ENCODE assay signal across 19 cellular contexts in the genomic region with DNA sequence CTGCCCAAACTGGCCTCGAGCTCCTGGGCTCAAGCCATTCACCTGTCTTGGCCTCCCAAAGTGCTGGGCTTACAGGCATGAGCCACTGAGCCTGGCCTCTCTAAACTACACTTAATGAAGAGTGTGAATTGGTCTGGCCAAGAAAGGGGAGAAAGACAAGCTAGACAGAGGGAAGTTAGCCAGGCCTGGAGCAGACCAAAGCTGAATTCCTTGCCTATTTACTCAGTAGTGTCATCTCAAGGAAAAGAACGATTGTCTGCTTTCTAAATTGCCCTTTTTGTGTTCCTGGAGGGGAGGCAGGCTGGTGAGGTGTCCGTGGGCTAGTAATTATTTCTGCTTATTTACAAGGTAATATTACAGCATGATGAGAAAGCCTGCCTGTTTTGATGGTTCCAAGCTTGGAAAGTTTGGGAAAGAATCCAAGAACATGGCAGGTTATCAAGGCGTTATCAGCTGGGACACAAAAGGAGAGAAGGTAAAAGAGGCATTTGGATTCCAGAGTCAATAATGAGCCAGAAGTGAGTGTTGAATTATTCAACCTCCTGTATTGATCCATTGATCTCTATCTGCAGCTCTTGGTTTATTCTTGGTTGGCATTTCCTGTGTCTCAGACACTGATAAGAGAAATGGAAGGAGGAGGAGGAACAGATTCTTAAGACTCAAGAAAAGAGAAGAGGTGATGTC. TPM values are rescaled to one million over a fixed set of nuclear protein-coding genes. Genes with fewer than 3 reads are reported as not detected.
DNase-seq lines count a peak whose midpoint lies in the region; ATAC-seq and TF ChIP-seq lines count a peak whose summit lies in the region.
"Had no signal": no experiment of that assay in that cellular context is flagged by ENCODE, and none has a peak within 500 bp of the region (broad histone marks: within the 10 kb centered on the region; RNA-seq: fewer than 3 reads in every experiment).

No MANE protein-coding gene starts in this region.

- H3K27ac ChIP-seq in HEK293 (ENCODE audit: extremely low read depth, low read depth, low read length) (no peak overlapping the region), vagina (no peak overlapping the region), transverse colon (no peak overlapping the region)
- H3K27ac ChIP-seq: adrenal gland, esophagus muscularis mucosa, suprapubic skin had no signal

- TF ChIP-seq POLR2A in vagina (IDR thresholded peaks at IDR 0.05) (no peak), transverse colon (IDR thresholded peaks at IDR 0.05) (no peak)

- H3K27me3 ChIP-seq in vagina (no peaks in the 10 kb centered on the region), transverse colon (no peaks in the 10 kb centered on the region)
- H3K27me3 ChIP-seq: adrenal gland, esophagus muscularis mucosa, suprapubic skin had no signal

- DNase-seq in AG04449 (ENCODE audit: low read depth, low spot score) (peak; percentile 31), astrocyte of the spinal cord (ENCODE audit: low read depth, low spot score) (peak; percentile 14), mucosa of gallbladder (ENCODE audit: low spot score) (peak; percentile 34), vagina (ENCODE audit: extremely low spot score in 2 of 2) (no peak), transverse colon (no peak)
- DNase-seq: activated CD4-positive, alpha-beta T cell treated with anti-CD3 and anti-CD28 coated beads, Interleukin-2, amount 10 ng/mL, durations not matched to agents 7 days and 5 days; activated T-cell treated with anti-CD3 and anti-CD28 coated beads, Interleukin-2, amount 50 U/mL, for 72 hours; DMS 273 treated with DMSO at 0.1 percent for 48 hours; left colon; NCI-H2171 treated with DMSO at 0.1 percent for 48 hours; NK-92 treated with Interleukin-12 subunit alpha and Interleukin-12 subunit beta, amount 100 ng/mL, for 24 hours; SHP77 treated with DMSO at 0.1 percent for 48 hours; T1000 had no signal

- WGBS in transverse colon (ENCODE audit: low coverage in 1 of 2), 2 donors, result 43 to 71% methylated on average over 3 to 4 of the region's 4 CpGs

- CTCF ChIA-PET in AG04449 (lab: Yijun Ruan, JAX) (interaction anchor here (0.8 to 8.6 kb wide), 5 partner anchors 9 to 133 kb away, joined by 3 to 224 read pairs (median 8); a partner anchor contains a TSS), HEK293 (lab: Yijun Ruan, JAX) (interaction anchor here (0.6 to 13.3 kb wide), 7 partner anchors 8 to 304 kb away, joined by 3 to 155 read pairs (median 5); a partner anchor contains a TSS)

- TF ChIP-seq CTCF in AG04449 (IDR thresholded peaks at IDR 0.05; ENCODE audit: insufficient read depth, low read length, missing control alignments), result no peak
- TF ChIP-seq CTCF in HEK293 (tag by site-specific recombination; IDR thresholded peaks at IDR 0.05), result no peak
- no peak for TF ChIP-seq CTCF in astrocyte of the spinal cord (IDR thresholded peaks at IDR 0.05; ENCODE audit: low read depth, low read length)
- TF ChIP-seq CTCF in vagina (IDR thresholded peaks at IDR 0.05), result no peak
- no peak for TF ChIP-seq CTCF in transverse colon (IDR thresholded peaks at IDR 0.05)

- H3K4me3 ChIP-seq in AG04449 (ENCODE audit: low read depth, low read length) (no peak overlapping the region), HEK293 (ENCODE audit: low read depth, low read length) (no peak overlapping the region), astrocyte of the spinal cord (ENCODE audit: low read depth, low read length) (no peak overlapping the region), vagina (no peak overlapping the region), transverse colon (no peak overlapping the region)
- H3K4me3 ChIP-seq: adrenal gland, esophagus muscularis mucosa, suprapubic skin had no signal

- intact Hi-C loops in vagina (cut with DNase I), result no loop called here
- intact Hi-C loops in transverse colon (cut with DNase I; ENCODE audit: low total_unique reads), result no loop called here

- H3K4me1 ChIP-seq in HEK293 (ENCODE audit: control insufficient read depth, insufficient read depth, low read length), result no peaks in the 10 kb centered on the region; the same call in 1 of the 2 replicates
- no peaks in the 10 kb centered on the region for H3K4me1 ChIP-seq in vagina
- H3K4me1 ChIP-seq in transverse colon, result no peaks in the 10 kb centered on the region
- H3K4me1 ChIP-seq: suprapubic skin had no signal

- no peaks in the 10 kb centered on the region for H3K9me3 ChIP-seq in HEK293 (ENCODE audit: control insufficient read depth, insufficient read depth, low read depth, low read length)
- no peaks in the 10 kb centered on the region for H3K9me3 ChIP-seq in vagina
- no peaks in the 10 kb centered on the region for H3K9me3 ChIP-seq in transverse colon
- H3K9me3 ChIP-seq: adrenal gland, esophagus muscularis mucosa, suprapubic skin had no signal

- in situ Hi-C loops in astrocyte of the spinal cord (cut with HindIII; ENCODE audit: low sequenced_read_pairs), result no loop called here
- in situ Hi-C loops in transverse colon (cut with MboI; ENCODE audit: low pct_ligation_motif_present in 1 of 4, low pct_unique_long_range_greater_than_20kb in 1 of 4, low sequenced_read_pairs in 3 of 4), result no loop called here

- ATAC-seq in HG03280 (IDR thresholded peaks at IDR 0.05; ENCODE audit: unreplicated experiment) (no peak), HG02973 (IDR thresholded peaks at IDR 0.05; ENCODE audit: unreplicated experiment) (no peak)
- ATAC-seq: activated T-cell treated with anti-CD3 and anti-CD28 coated beads, Interleukin-2, amount 50 U/mL, for 72 hours; left colon had no signal

- POLR2A ChIA-PET in AG04449 (lab: Yijun Ruan, JAX) (interaction anchor here (1.1 to 1.6 kb wide), 2 partner anchors 79 to 128 kb away, joined by 3 to 4 read pairs; a partner anchor contains a TSS), HEK293 (lab: Yijun Ruan, JAX) (interaction anchor here (1.2 kb wide), 1 partner anchor 9 kb away, joined by 3 read pairs; no protein-coding TSS in a partner anchor)

- no peaks in the 10 kb centered on the region for H3K36me3 ChIP-seq in HEK293 (ENCODE audit: control insufficient read depth in 2 of 2, insufficient read depth in 1 of 2, low read length in 2 of 2)
- no peaks in the 10 kb centered on the region for H3K36me3 ChIP-seq in vagina
- H3K36me3 ChIP-seq in transverse colon, result no peaks in the 10 kb centered on the region
- H3K36me3 ChIP-seq: adrenal gland, esophagus muscularis mucosa, suprapubic skin had no signal

- TF ChIP-seq EP300 in transverse colon (IDR thresholded peaks at IDR 0.05; ENCODE audit: low read depth), result no peak

TF ChIP-seq in HEK293, 187 proteins besides CTCF, POLR2A, EP300 and RAD21:
- TF ChIP-seq, protein P1, sequence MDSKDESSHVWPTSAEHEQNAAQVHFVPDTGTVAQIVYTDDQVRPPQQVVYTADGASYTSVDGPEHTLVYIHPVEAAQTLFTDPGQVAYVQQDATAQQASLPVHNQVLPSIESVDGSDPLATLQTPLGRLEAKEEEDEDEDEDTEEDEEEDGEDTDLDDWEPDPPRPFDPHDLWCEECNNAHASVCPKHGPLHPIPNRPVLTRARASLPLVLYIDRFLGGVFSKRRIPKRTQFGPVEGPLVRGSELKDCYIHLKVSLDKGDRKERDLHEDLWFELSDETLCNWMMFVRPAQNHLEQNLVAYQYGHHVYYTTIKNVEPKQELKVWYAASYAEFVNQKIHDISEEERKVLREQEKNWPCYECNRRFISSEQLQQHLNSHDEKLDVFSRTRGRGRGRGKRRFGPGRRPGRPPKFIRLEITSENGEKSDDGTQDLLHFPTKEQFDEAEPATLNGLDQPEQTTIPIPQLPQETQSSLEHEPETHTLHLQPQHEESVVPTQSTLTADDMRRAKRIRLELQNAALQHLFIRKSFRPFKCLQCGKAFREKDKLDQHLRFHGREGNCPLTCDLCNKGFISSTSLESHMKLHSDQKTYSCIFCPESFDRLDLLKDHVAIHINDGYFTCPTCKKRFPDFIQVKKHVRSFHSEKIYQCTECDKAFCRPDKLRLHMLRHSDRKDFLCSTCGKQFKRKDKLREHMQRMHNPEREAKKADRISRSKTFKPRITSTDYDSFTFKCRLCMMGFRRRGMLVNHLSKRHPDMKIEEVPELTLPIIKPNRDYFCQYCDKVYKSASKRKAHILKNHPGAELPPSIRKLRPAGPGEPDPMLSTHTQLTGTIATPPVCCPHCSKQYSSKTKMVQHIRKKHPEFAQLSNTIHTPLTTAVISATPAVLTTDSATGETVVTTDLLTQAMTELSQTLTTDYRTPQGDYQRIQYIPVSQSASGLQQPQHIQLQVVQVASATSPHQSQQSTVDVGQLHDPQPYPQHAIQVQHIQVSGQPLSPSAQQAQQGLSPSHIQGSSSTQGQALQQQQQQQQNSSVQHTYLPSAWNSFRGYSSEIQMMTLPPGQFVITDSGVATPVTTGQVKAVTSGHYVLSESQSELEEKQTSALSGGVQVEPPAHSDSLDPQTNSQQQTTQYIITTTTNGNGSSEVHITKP (tag by site-specific recombination; IDR thresholded peaks at IDR 0.05), result peak; percentile 67
- TF ChIP-seq ZNF623 (tag by site-specific recombination; IDR thresholded peaks at IDR 0.05) (no peak), PRDM1 (tag by site-specific recombination; IDR thresholded peaks at IDR 0.05) (peak; percentile 30; the same call in 1 of the 2 replicates)

RNA-seq across cellular contexts. Expression of a gene that starts 6.3 kb away (rescaled TPM):
- total RNA-seq in mucosa of gallbladder, result 40.9 TPM
- 33.9 TPM for total RNA-seq in vagina
- 100 to 1,000 TPM in 1 of 4 donors, 10 to 100 TPM in 3; 19.7 to 106 (median 33.1) TPM for total RNA-seq in transverse colon

RNA-seq across cellular contexts. Expression of a gene that starts 34.3 kb away (rescaled TPM):
- total RNA-seq in mucosa of gallbladder (19.4 TPM), vagina (12.5 TPM), transverse colon (10 to 100 TPM in 3 of 4 donors, 1 to 10 TPM in 1; 9.7 to 24.7 (median 15.7) TPM)

Comparison
In these comparisons a context has a peak if more than half of its experiments do, and no peak if none do; other contexts are left out.
1. DNase-seq: peak in AG04449 (single experiment), astrocyte of the spinal cord (single experiment) and mucosa of gallbladder (single experiment); none in vagina (0 of 2) and transverse colon (single experiment).